Comparison of ENCODE assay signal across 7 cellular contexts in genomic region chr12:29674463-29674862, GRCh38.
"Had no signal": no experiment of that assay in that cellular context is flagged by ENCODE, and none has a peak within 500 bp of the region (broad histone marks: within the 10 kb centered on the region; RNA-seq: fewer than 3 reads in every experiment).

No MANE protein-coding gene starts in this region.

- H3K4me3 Mint-ChIP-seq: H9 had no signal

- H3K9ac ChIP-seq: GM23248 had no signal

- H2AFZ ChIP-seq: GM23248 had no signal

- H3K9me3 Mint-ChIP-seq: H9 had no signal

- DNase-seq: GM23248, H9, HCEC 1CT, KG1 had no signal

- H3K27ac ChIP-seq: GM23248, HL-60 had no signal

- H3K4me3 ChIP-seq: GM23248, K562 had no signal

- ATAC-seq: HepG2, K562 had no signal
